ENCODE assay signal across 18 cellular contexts in the genomic region with DNA sequence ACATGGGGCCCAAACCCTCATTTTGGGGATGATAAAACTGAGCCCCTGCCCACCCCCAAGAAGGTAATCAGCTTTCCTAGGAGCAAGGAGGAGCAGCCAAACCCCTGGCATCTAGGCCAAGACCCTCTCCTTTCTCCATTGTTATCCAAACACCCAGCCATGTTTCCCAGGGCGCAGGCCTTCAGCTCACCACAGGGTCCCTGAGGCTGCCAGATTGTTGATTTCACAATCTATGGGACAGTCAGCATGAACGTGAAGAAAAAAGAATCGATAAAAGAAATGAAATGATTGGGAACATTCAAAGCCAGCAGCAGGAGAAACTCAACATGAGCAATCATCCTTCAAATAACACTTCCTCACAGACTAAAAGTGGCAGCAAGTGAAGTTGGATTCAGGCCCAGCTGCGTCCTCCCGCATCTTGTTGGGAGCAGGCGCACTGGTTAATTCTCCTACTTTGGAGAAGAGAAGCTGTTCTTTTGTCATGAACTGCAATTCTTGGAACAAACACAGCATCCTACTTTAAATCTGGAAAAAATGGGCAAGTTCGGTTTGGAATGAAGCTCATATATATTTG.
DNase-seq lines count a peak whose midpoint lies in the region; ATAC-seq and TF ChIP-seq lines count a peak whose summit lies in the region.
"Had no signal": no experiment of that assay in that cellular context is flagged by ENCODE, and none has a peak within 500 bp of the region (broad histone marks: within the 10 kb centered on the region; RNA-seq: fewer than 3 reads in every experiment).

No MANE protein-coding gene starts in this region.

- no peaks in the 10 kb centered on the region for H3K36me3 Mint-ChIP-seq in activated T-cell treated with anti-CD3 and anti-CD28 coated beads, Interleukin-2, amount 50 U/mL, for 72 hours (ENCODE audit: insufficient read depth in 2 of 2)

- no peaks in the 10 kb centered on the region for H3K79me2 ChIP-seq in osteoblast (ENCODE audit: insufficient read depth, low read length)
- H3K79me2 ChIP-seq: parathyroid adenoma had no signal

- H3K27me3 Mint-ChIP-seq in activated T-cell treated with anti-CD3 and anti-CD28 coated beads, Interleukin-2, amount 50 U/mL, for 72 hours (ENCODE audit: low read depth), result peaks cover 8% of the 10 kb centered on the region

- peaks cover 0 to 8% (median 6%) of the 10 kb centered on the region in 9 donors for H3K4me1 ChIP-seq in heart right ventricle
- H3K4me1 ChIP-seq in osteoblast (ENCODE audit: insufficient read depth, low read length), result peaks cover 2% of the 10 kb centered on the region
- H3K4me1 ChIP-seq: parathyroid adenoma, Peyer's patch had no signal

- no peaks in the 10 kb centered on the region for H3K9me3 Mint-ChIP-seq in activated T-cell treated with anti-CD3 and anti-CD28 coated beads, Interleukin-2, amount 50 U/mL, for 72 hours
- H3K9me3 Mint-ChIP-seq: activated naive CD8-positive, alpha-beta T cell treated with anti-CD3 and anti-CD28 coated beads, Interleukin-2, amount 10 ng/mL, durations not matched to agents 7 days and 5 days had no signal

- H3K4me2 ChIP-seq in osteoblast (ENCODE audit: insufficient read depth, low read length), result no peak overlapping the region
- H3K4me2 ChIP-seq: BLaER1, smooth muscle cell had no signal

- H3K4me3 Mint-ChIP-seq in activated T-cell treated with anti-CD3 and anti-CD28 coated beads, Interleukin-2, amount 50 U/mL, for 72 hours, result no peak overlapping the region
- H3K4me3 Mint-ChIP-seq: activated CD8-positive, alpha-beta T cell treated with anti-CD3 and anti-CD28 coated beads, Interleukin-2, amount 10 ng/mL, durations not matched to agents 7 days and 5 days; activated naive CD8-positive, alpha-beta T cell treated with anti-CD3 and anti-CD28 coated beads, Interleukin-2, amount 10 ng/mL, durations not matched to agents 7 days and 5 days; activated T-helper 1 cell treated with anti-CD3 and anti-CD28 coated beads, Interleukin-12 subunit alpha, Interleukin-12 subunit beta, Interleukin-2, Interleukin-4 antibody, amounts not matched to agents 30 ng/mL and 10 ng/mL and 1 ng/mL, durations not matched to agents 14 hours and 24 hours and 36 hours had no signal

- H3K27me3 ChIP-seq in heart right ventricle (no peaks in the 10 kb centered on the region), osteoblast (ENCODE audit: insufficient read depth, low read length) (no peaks in the 10 kb centered on the region)
- H3K27me3 ChIP-seq: BLaER1, cardiac muscle cell, Peyer's patch had no signal

- no peaks in the 10 kb centered on the region for H4K20me1 ChIP-seq in osteoblast (ENCODE audit: insufficient read depth, low read length)
- H4K20me1 ChIP-seq: BLaER1 had no signal

- intact Hi-C loops in heart right ventricle (cut with DNase I), result no loop called here

- ATAC-seq in heart right ventricle, result peak in 5 of 8 donors; percentile 52 to 71 (median 65)
- ATAC-seq in HG03378 (IDR thresholded peaks at IDR 0.05; ENCODE audit: unreplicated experiment), result no peak
- ATAC-seq in activated T-cell treated with anti-CD3 and anti-CD28 coated beads, Interleukin-2, amount 50 U/mL, for 72 hours (replicated peaks in 1 of 2), result no peak
- ATAC-seq: activated CD8-positive, alpha-beta T cell treated with anti-CD3 and anti-CD28 coated beads, Interleukin-2, amount 10 ng/mL, durations not matched to agents 7 days and 5 days had no signal

- H3K27ac ChIP-seq in heart right ventricle, result peak overlapping the region in 3 of 10 donors; percentile 8 to 23 (median 16)
- no peak overlapping the region for H3K27ac ChIP-seq in osteoblast (ENCODE audit: low read depth, low read length)
- H3K27ac ChIP-seq: BLaER1, cardiac muscle cell, parathyroid adenoma, Peyer's patch, thoracic aorta had no signal

- peak overlapping the region; percentile 31 for H2AFZ ChIP-seq in osteoblast (ENCODE audit: low read length)
- H2AFZ ChIP-seq: parathyroid adenoma had no signal

- H3K4me1 Mint-ChIP-seq in activated T-cell treated with anti-CD3 and anti-CD28 coated beads, Interleukin-2, amount 50 U/mL, for 72 hours (ENCODE audit: low read depth), result no peaks in the 10 kb centered on the region
- H3K4me1 Mint-ChIP-seq: activated naive CD8-positive, alpha-beta T cell treated with anti-CD3 and anti-CD28 coated beads, Interleukin-2, amount 10 ng/mL, durations not matched to agents 7 days and 5 days had no signal

- H3K9me3 ChIP-seq in heart right ventricle (no peaks in the 10 kb centered on the region), osteoblast (ENCODE audit: low read depth, low read length) (no peaks in the 10 kb centered on the region)
- H3K9me3 ChIP-seq: BLaER1, Peyer's patch, thoracic aorta had no signal

- H3K36me3 ChIP-seq in heart right ventricle, result no peaks in the 10 kb centered on the region
- no peaks in the 10 kb centered on the region for H3K36me3 ChIP-seq in osteoblast (ENCODE audit: insufficient read depth, low read length)
- H3K36me3 ChIP-seq: BLaER1, cardiac muscle cell, Peyer's patch, thoracic aorta had no signal

- 36 to 50% methylated on average over 7 of the region's 7 CpGs for WGBS in heart right ventricle, 2 donors

- H3K4me3 ChIP-seq in heart right ventricle, result no peak overlapping the region
- no peak overlapping the region for H3K4me3 ChIP-seq in osteoblast (ENCODE audit: insufficient read depth, low read length)
- H3K4me3 ChIP-seq: BLaER1, cardiac muscle cell, Peyer's patch, smooth muscle cell, thoracic aorta had no signal

- DNase-seq in ELF-1 (ENCODE audit: low read depth, low spot score), result peak; percentile 13
- peak in 36 of 56 donors; percentile 4 to 72 (median 24) for DNase-seq in amygdala (lab: John Stamatoyannopoulos, UW)
- peak; percentile 54 to 58 for DNase-seq in heart right ventricle
- DNase-seq in osteoblast (ENCODE audit: insufficient read length, low spot score, missing footprints), result no peak
- no peak for DNase-seq in activated T-cell treated with anti-CD3 and anti-CD28 coated beads, Interleukin-2, amount 50 U/mL, for 72 hours
- no peak for DNase-seq in EL
- DNase-seq: activated CD8-positive, alpha-beta T cell treated with anti-CD3 and anti-CD28 coated beads, Interleukin-2, amount 10 ng/mL, durations not matched to agents 7 days and 5 days; activated naive CD8-positive, alpha-beta T cell treated with anti-CD3 and anti-CD28 coated beads, Interleukin-2, amount 10 ng/mL, durations not matched to agents 7 days and 5 days; NCI-H2029; Peyer's patch; SW 1271 had no signal

- TF ChIP-seq CTCF in heart right ventricle (IDR thresholded peaks at IDR 0.05) (no peak), osteoblast (IDR thresholded peaks at IDR 0.05; ENCODE audit: extremely low read depth, low read depth, low read length) (no peak)

- H3K27ac Mint-ChIP-seq in activated T-cell treated with anti-CD3 and anti-CD28 coated beads, Interleukin-2, amount 50 U/mL, for 72 hours, result no peak overlapping the region
- H3K27ac Mint-ChIP-seq: activated CD8-positive, alpha-beta T cell treated with anti-CD3 and anti-CD28 coated beads, Interleukin-2, amount 10 ng/mL, durations not matched to agents 7 days and 5 days; activated naive CD8-positive, alpha-beta T cell treated with anti-CD3 and anti-CD28 coated beads, Interleukin-2, amount 10 ng/mL, durations not matched to agents 7 days and 5 days; activated T-helper 1 cell treated with anti-CD3 and anti-CD28 coated beads, Interleukin-12 subunit alpha, Interleukin-12 subunit beta, Interleukin-2, Interleukin-4 antibody, amounts not matched to agents 30 ng/mL and 10 ng/mL and 1 ng/mL, durations not matched to agents 14 hours and 24 hours and 36 hours had no signal

Comparison
In these comparisons a context has a peak if more than half of its experiments do, and no peak if none do; other contexts are left out.
1. DNase-seq: peak in ELF-1 (single experiment), amygdala (36 of 56) and heart right ventricle (2 of 2); none in osteoblast (single experiment), activated T-cell treated with anti-CD3 and anti-CD28 coated beads, Interleukin-2, amount 50 U/mL, for 72 hours (0 of 2) and EL (single experiment).
2. ATAC-seq: peak in heart right ventricle (5 of 8); none in HG03378 (single experiment) and activated T-cell treated with anti-CD3 and anti-CD28 coated beads, Interleukin-2, amount 50 U/mL, for 72 hours (0 of 2).